18 cellular contexts compared by ENCODE assay signal in the genomic region with DNA sequence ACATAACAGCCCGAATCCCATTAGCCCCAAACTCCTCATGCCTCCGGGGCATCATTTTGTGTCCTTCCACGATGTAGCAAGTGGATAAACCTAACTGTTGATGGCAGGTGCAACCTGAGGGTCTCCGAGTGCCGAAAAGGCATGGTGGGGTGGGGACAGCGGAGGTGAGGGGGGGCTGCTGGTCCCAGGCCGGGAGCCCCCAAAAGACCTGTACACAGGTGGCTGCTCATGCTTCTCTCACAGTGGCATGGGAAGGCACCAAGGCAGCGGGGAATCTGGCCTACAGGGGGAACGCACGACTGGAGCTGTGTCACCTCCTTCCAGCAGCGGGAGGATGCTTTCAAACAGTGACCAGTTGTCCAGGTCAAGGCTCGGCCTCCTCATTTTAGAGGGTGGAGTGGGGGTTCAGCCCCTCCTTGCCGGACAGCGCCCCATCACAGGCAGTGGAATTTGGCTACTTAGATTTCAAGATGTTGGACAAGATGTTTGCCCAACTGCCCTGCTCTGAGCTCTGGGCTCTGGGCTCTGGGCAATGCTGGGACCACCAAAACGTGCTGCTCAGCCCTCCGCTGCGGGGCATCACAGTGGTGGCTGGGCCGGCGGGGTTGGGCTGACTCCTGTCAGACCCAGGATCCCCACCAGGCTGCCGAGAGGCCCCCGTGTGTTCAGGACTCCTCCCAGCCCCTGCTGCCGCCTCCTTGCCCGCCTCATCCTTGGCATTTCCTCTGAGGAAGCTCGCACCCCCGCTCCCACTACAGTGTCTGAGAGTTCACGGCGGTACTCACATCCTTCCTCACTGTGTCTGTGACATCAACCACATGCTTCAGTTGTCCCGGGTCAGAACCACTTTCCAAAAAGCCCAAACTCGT. TPM values are rescaled to one million over a fixed set of nuclear protein-coding genes. Genes with fewer than 3 reads are reported as not detected.
DNase-seq lines count a peak whose midpoint lies in the region; ATAC-seq and TF ChIP-seq lines count a peak whose summit lies in the region.
"Had no signal": no experiment of that assay in that cellular context is flagged by ENCODE, and none has a peak within 500 bp of the region (broad histone marks: within the 10 kb centered on the region; RNA-seq: fewer than 3 reads in every experiment).

No MANE protein-coding gene starts in this region.

- H3K4me2 ChIP-seq in smooth muscle cell, result no peak overlapping the region

- no peaks in the 10 kb centered on the region for H3K36me3 ChIP-seq in WERI-Rb-1
- no peaks in the 10 kb centered on the region for H3K36me3 ChIP-seq in right lobe of liver
- no peaks in the 10 kb centered on the region for H3K36me3 ChIP-seq in upper lobe of right lung
- H3K36me3 ChIP-seq in smooth muscle cell (ENCODE audit: low read depth), result no peaks in the 10 kb centered on the region
- H3K36me3 ChIP-seq: SJSA1 had no signal

- no peak for ATAC-seq in left ventricle myocardium superior
- ATAC-seq in Right ventricle myocardium inferior, result no peak
- ATAC-seq in right lobe of liver, result no peak
- peak; percentile 57 for ATAC-seq in upper lobe of right lung

- H3K27me3 ChIP-seq in WERI-Rb-1 (ENCODE audit: insufficient read depth, low read depth, severe bottlenecking) (no peaks in the 10 kb centered on the region), right lobe of liver (no peaks in the 10 kb centered on the region), upper lobe of right lung (no peaks in the 10 kb centered on the region), smooth muscle cell (ENCODE audit: low read depth) (no peaks in the 10 kb centered on the region)
- H3K27me3 ChIP-seq: SJSA1 had no signal

- intact Hi-C loops in left ventricle myocardium superior (cut with micrococcal nuclease) (no loop called here), Right ventricle myocardium inferior (cut with DNase I) (no loop called here), right lobe of liver (cut with DNase I) (no loop called here), upper lobe of right lung (cut with DNase I) (no loop called here)

- H3F3A ChIP-seq in smooth muscle cell (ENCODE audit: low read depth), result no peaks in the 10 kb centered on the region

- peak; percentile 10 for DNase-seq in left ventricle myocardium superior
- no peak for DNase-seq in Right ventricle myocardium inferior (ENCODE audit: missing footprints)
- peak; percentile 6 for DNase-seq in WERI-Rb-1
- peak in 2 of 3 donors; percentile 44 to 49 for DNase-seq in right lobe of liver
- no peak for DNase-seq in upper lobe of right lung
- DNase-seq in NCI-H1092 (lab: John Stamatoyannopoulos, UW), result no peak
- no peak for DNase-seq in NK-92 (lab: John Stamatoyannopoulos, UW; ENCODE audit: unreplicated experiment)
- no peak for DNase-seq in smooth muscle cell (lab: John Stamatoyannopoulos, UW; ENCODE audit: unreplicated experiment)
- DNase-seq: MV-4-11, NCI-H2029 treated with DMSO at 0.1 percent for 48 hours, NCI-H524 treated with DMSO at 0.1 percent for 48 hours, nucleus accumbens had no signal

- no peaks in the 10 kb centered on the region for H3K4me1 ChIP-seq in right lobe of liver
- H3K4me1 ChIP-seq in upper lobe of right lung, result peaks cover 7% of the 10 kb centered on the region
- no peaks in the 10 kb centered on the region for H3K4me1 ChIP-seq in smooth muscle cell (ENCODE audit: low read depth)

- WGBS in right lobe of liver (ENCODE audit: insufficient coverage, low coverage, low lambda C conversion rate, missing lambda C conversion rate), result 64% methylated on average over 14 of the region's 29 CpGs
- 89% methylated on average over 29 of the region's 29 CpGs for WGBS in smooth muscle cell (ENCODE audit: low lambda C conversion rate)

- H3K27ac ChIP-seq in WERI-Rb-1 (no peak overlapping the region), right lobe of liver (no peak overlapping the region), upper lobe of right lung (no peak overlapping the region), smooth muscle cell (ENCODE audit: low read depth) (no peak overlapping the region)
- H3K27ac ChIP-seq: SJSA1 had no signal

- H3K9ac ChIP-seq in smooth muscle cell (ENCODE audit: low read depth), result no peak overlapping the region

- no peak for TF ChIP-seq POLR2A in right lobe of liver (IDR thresholded peaks at IDR 0.05)

- TF ChIP-seq CTCF in WERI-Rb-1 (IDR thresholded peaks at IDR 0.05; ENCODE audit: low read depth, low read length), result no peak
- no peak for TF ChIP-seq CTCF in right lobe of liver (IDR thresholded peaks at IDR 0.05)
- no peak for TF ChIP-seq CTCF in upper lobe of right lung (IDR thresholded peaks at IDR 0.05)
- no peak for TF ChIP-seq CTCF in smooth muscle cell (IDR thresholded peaks at IDR 0.05; ENCODE audit: borderline replicate concordance, insufficient read depth, poor library complexity, severe bottlenecking)

- H3K4me3 ChIP-seq in WERI-Rb-1 (ENCODE audit: low read depth, low read length) (no peak overlapping the region), right lobe of liver (no peak overlapping the region), upper lobe of right lung (no peak overlapping the region), smooth muscle cell (no peak overlapping the region)
- H3K4me3 ChIP-seq: SJSA1 had no signal

- H3K79me2 ChIP-seq in smooth muscle cell (ENCODE audit: low read depth), result no peaks in the 10 kb centered on the region

- H3K9me3 ChIP-seq in WERI-Rb-1 (ENCODE audit: severe bottlenecking) (peaks cover 5% of the 10 kb centered on the region), right lobe of liver (no peaks in the 10 kb centered on the region), upper lobe of right lung (no peaks in the 10 kb centered on the region), smooth muscle cell (replicated peaks; ENCODE audit: low read depth) (no peaks in the 10 kb centered on the region)
- H3K9me3 ChIP-seq: SJSA1 had no signal

- no peak overlapping the region for H2AFZ ChIP-seq in smooth muscle cell (ENCODE audit: low read depth)

- H4K20me1 ChIP-seq in smooth muscle cell (ENCODE audit: low read depth), result no peaks in the 10 kb centered on the region

RNA-seq across cellular contexts. Expression of gene DNMT3L, which starts 7.6 kb away (rescaled TPM):
- total RNA-seq in left ventricle myocardium superior (not detected), Right ventricle myocardium inferior (not detected), right lobe of liver (1 to 10 TPM in 2 of 6 experiments, under 1 TPM in 1, not detected in 3; 0.29 to 2.3 (median 1.4) TPM), upper lobe of right lung (not detected), smooth muscle cell (not detected in 2 replicates)
- polyA plus RNA-seq in smooth muscle cell, result not detected in 2 replicates
- total RNA-seq: bronchial epithelial cell, mesenteric fat pad, right cardiac atrium, SJSA1, temporal lobe had no signal
- polyA plus RNA-seq: IgD-negative memory B cell, right cardiac atrium had no signal

RNA-seq across cellular contexts. Expression of gene ICOSLG, which starts 13.3 kb away (rescaled TPM):
- 4.4 TPM for total RNA-seq in left ventricle myocardium superior
- 4.9 TPM for total RNA-seq in Right ventricle myocardium inferior
- 1 to 10 TPM; 1.1 to 2.7 (median 1.7) TPM for total RNA-seq in right lobe of liver
- total RNA-seq in upper lobe of right lung, result 11.3 TPM
- total RNA-seq in smooth muscle cell, result 0.76 and 1.0 TPM in 2 replicates
- polyA plus RNA-seq in smooth muscle cell, result 0.73 and 1.3 TPM in 2 replicates

RNA-seq across cellular contexts. Expression of gene AIRE, which starts 31.6 kb away (rescaled TPM):
- total RNA-seq in left ventricle myocardium superior (not detected), Right ventricle myocardium inferior (not detected), right lobe of liver (not detected), upper lobe of right lung (not detected), smooth muscle cell (0.27 and 0.76 TPM in 2 replicates)
- 1.1 TPM in 1 of 2 replicates, not detected in the other for polyA plus RNA-seq in smooth muscle cell
- total RNA-seq: bronchial epithelial cell, mesenteric fat pad, SJSA1 had no signal

RNA-seq across cellular contexts. Expression of gene PFKL, which starts 45.8 kb away (rescaled TPM):
- total RNA-seq in left ventricle myocardium superior (46.1 TPM), Right ventricle myocardium inferior (52.5 TPM), right lobe of liver (10 to 100 TPM; 68.3 to 97.6 (median 73.7) TPM), upper lobe of right lung (101 TPM), smooth muscle cell (51.4 and 52.1 TPM in 2 replicates)
- polyA plus RNA-seq in smooth muscle cell, result 162 and 178 TPM in 2 replicates

Comparison
In these comparisons a context has a peak if more than half of its experiments do, and no peak if none do; other contexts are left out.
1. DNase-seq: peak in left ventricle myocardium superior (single experiment), WERI-Rb-1 (single experiment) and right lobe of liver (2 of 3); none in Right ventricle myocardium inferior (single experiment), upper lobe of right lung (single experiment), NCI-H1092 (single experiment), NK-92 (single experiment) and smooth muscle cell (single experiment).